Comparison of ENCODE assay signal across 8 cellular contexts in genomic region chr16:25031441-25032307, GRCh38. TPM values are rescaled to one million over a fixed set of nuclear protein-coding genes. Genes with fewer than 3 reads are reported as not detected.
A peak's percentile ranks its signal among the peaks of the same experiment; 100 is the strongest.
DNase-seq lines count a peak whose midpoint lies in the region; ATAC-seq, FAIRE-seq and TF ChIP-seq lines count a peak whose summit lies in the region.

No MANE protein-coding gene starts in this region.

- peak; percentile 100 for ATAC-seq in DND-41 (ENCODE audit: insufficient read depth, low read depth)
- peak; percentile 100 for ATAC-seq in naive thymus-derived CD4-positive, alpha-beta T cell
- ATAC-seq in stimulated activated memory B cell treated with anti-CD40 and anti-IgM and Interleukin-4, amounts not matched to agents 10 μg/mL and 1 μg/mL and 100 μg/mL, for 72 hours = peak; percentile 99

- H3K27me3 Mint-ChIP-seq in naive thymus-derived CD4-positive, alpha-beta T cell = no peaks in the 10 kb centered on the region
- no peaks in the 10 kb centered on the region for H3K27me3 Mint-ChIP-seq in stimulated activated memory B cell treated with anti-CD40 and anti-IgM and Interleukin-4, amounts not matched to agents 10 μg/mL and 1 μg/mL and 100 μg/mL, for 72 hours

- peak overlapping the region; percentile 84 to 99 (median 96) for H3K4me3 Mint-ChIP-seq in naive thymus-derived CD4-positive, alpha-beta T cell
- H3K4me3 Mint-ChIP-seq in stimulated activated memory B cell treated with anti-CD40 and anti-IgM and Interleukin-4, amounts not matched to agents 10 μg/mL and 1 μg/mL and 100 μg/mL, for 72 hours = peak overlapping the region; percentile 100

- H3K4me1 ChIP-seq in DND-41 (ENCODE audit: insufficient read depth, low read length) (peaks cover 18% of the 10 kb centered on the region), GM23248 (ENCODE audit: insufficient read depth) (peaks cover 7% of the 10 kb centered on the region; the same call in 1 of the 2 replicates), Karpas-422 (ENCODE audit: low read length) (peaks cover 25% of the 10 kb centered on the region)
- peaks cover 13 to 20% of the 10 kb centered on the region in 2 donors for H3K4me1 ChIP-seq in naive thymus-derived CD4-positive, alpha-beta T cell (ENCODE audit: control insufficient read depth in 2 of 2, insufficient read depth in 2 of 2, low read length in 2 of 2)

- peak overlapping the region; percentile 60 for H3K9ac ChIP-seq in DND-41 (ENCODE audit: low read depth, low read length)
- H3K9ac ChIP-seq in GM23248 = peak overlapping the region; percentile 71
- peak overlapping the region; percentile 77 for H3K9ac ChIP-seq in Karpas-422 (ENCODE audit: low read length)

- no peaks in the 10 kb centered on the region for H3K36me3 ChIP-seq in DND-41 (ENCODE audit: insufficient read depth, low read length)
- no peaks in the 10 kb centered on the region for H3K36me3 ChIP-seq in GM23248 (ENCODE audit: low read depth)
- H3K36me3 ChIP-seq in Karpas-422 (ENCODE audit: insufficient read depth, low read length) = no peaks in the 10 kb centered on the region
- no peaks in the 10 kb centered on the region for H3K36me3 ChIP-seq in naive thymus-derived CD4-positive, alpha-beta T cell (ENCODE audit: control insufficient read depth in 2 of 3, insufficient read depth in 3 of 3, low read length in 3 of 3)

- intact Hi-C loops in naive thymus-derived CD4-positive, alpha-beta T cell (cut with micrococcal nuclease) = loop anchor here (1.0 kb wide), 8 partner anchors 12 to 492 kb away; partner anchors contain the start of genes ARHGAP17 (in 2 of the 2), LCMT1 (in 2 of the 2) and RBBP6 (in 1 of the 2)

- TF ChIP-seq CTCF in DND-41 (IDR thresholded peaks at IDR 0.05; ENCODE audit: borderline replicate concordance, extremely low read depth, low read length, poor library complexity, severe bottlenecking) (peak; percentile 5), fibroblast of mammary gland (conservative IDR thresholded peaks at IDR 0.05; ENCODE audit: control insufficient read depth, insufficient read depth, low read depth, low read length) (no peak)

- POLR2A ChIA-PET in naive thymus-derived CD4-positive, alpha-beta T cell (lab: Charles Lee) = interaction anchor here (0.6 to 4.5 kb wide), 12 partner anchors 12 to 80 kb away, joined by 3 to 85 read pairs (median 4); partner anchors contain the start of genes ARHGAP17 and LCMT1

- H3K4me3 ChIP-seq in DND-41 (ENCODE audit: low read depth in 1 of 2, low read length in 2 of 2) = peak overlapping the region; percentile 50 to 88; a peak in 3 of 4 replicates
- peak overlapping the region; percentile 84 for H3K4me3 ChIP-seq in GM23248
- peak overlapping the region; percentile 90 for H3K4me3 ChIP-seq in Karpas-422 (ENCODE audit: low read length)
- H3K4me3 ChIP-seq in fibroblast of mammary gland (ENCODE audit: control insufficient read depth, low read depth, low read length) = peak overlapping the region; percentile 91
- peak overlapping the region; percentile 86 for H3K4me3 ChIP-seq in naive thymus-derived CD4-positive, alpha-beta T cell (ENCODE audit: low read length)

- FAIRE-seq in RCC 7860 (lab: Jason Lieb, UNC) = no peak

- H2AFZ ChIP-seq in DND-41 (ENCODE audit: low read depth, low read length) = peak overlapping the region; percentile 95
- H2AFZ ChIP-seq in GM23248 = peak overlapping the region; percentile 93
- H2AFZ ChIP-seq in Karpas-422 (ENCODE audit: low read length) = peak overlapping the region; percentile 100

- no peaks in the 10 kb centered on the region for H3K9me2 ChIP-seq in GM23248 (ENCODE audit: insufficient read depth)
- no peaks in the 10 kb centered on the region for H3K9me2 ChIP-seq in Karpas-422 (replicated peaks; ENCODE audit: insufficient read depth, low read length)

- in situ Hi-C loops in GM23248 (cut with MboI) = loop anchor here (10.0 kb wide), 1 partner anchor 57 kb away; no protein-coding TSS in a partner anchor

- peak overlapping the region; percentile 60 for H3K27ac ChIP-seq in DND-41 (ENCODE audit: low read length)
- H3K27ac ChIP-seq in GM23248 = no peak overlapping the region
- peak overlapping the region; percentile 45 for H3K27ac ChIP-seq in Karpas-422 (ENCODE audit: low read length)
- H3K27ac ChIP-seq in naive thymus-derived CD4-positive, alpha-beta T cell (ENCODE audit: low read depth, low read length) = peak overlapping the region; percentile 76

- H3K27me3 ChIP-seq in DND-41 (ENCODE audit: insufficient read depth, low read length, poor library complexity) = no peaks in the 10 kb centered on the region
- H3K27me3 ChIP-seq in GM23248 (replicated peaks; ENCODE audit: insufficient read depth) = no peaks in the 10 kb centered on the region
- no peaks in the 10 kb centered on the region for H3K27me3 ChIP-seq in Karpas-422 (ENCODE audit: low read length)
- no peaks in the 10 kb centered on the region for H3K27me3 ChIP-seq in naive thymus-derived CD4-positive, alpha-beta T cell (ENCODE audit: control insufficient read depth in 2 of 2, insufficient read depth in 2 of 2, low read length in 2 of 2)

- no peaks in the 10 kb centered on the region for H4K20me1 ChIP-seq in DND-41 (ENCODE audit: insufficient read depth, low read length)
- no peaks in the 10 kb centered on the region for H4K20me1 ChIP-seq in GM23248 (ENCODE audit: insufficient read depth)
- no peaks in the 10 kb centered on the region for H4K20me1 ChIP-seq in Karpas-422 (ENCODE audit: insufficient read depth, low read depth, low read length)

- H3K4me2 ChIP-seq in DND-41 (ENCODE audit: insufficient read depth, low read length) (peak overlapping the region; percentile 97), GM23248 (ENCODE audit: unreplicated experiment) (peak overlapping the region; percentile 85), Karpas-422 (ENCODE audit: low read depth, low read length, poor library complexity, severe bottlenecking) (peak overlapping the region; percentile 100)

- H3K9me3 Mint-ChIP-seq in naive thymus-derived CD4-positive, alpha-beta T cell = peaks cover 0 to 2% (median 0%) of the 10 kb centered on the region in 11 donors
- H3K9me3 Mint-ChIP-seq in stimulated activated memory B cell treated with anti-CD40 and anti-IgM and Interleukin-4, amounts not matched to agents 10 μg/mL and 1 μg/mL and 100 μg/mL, for 72 hours = no peaks in the 10 kb centered on the region

- peaks cover 24 to 59% (median 36%) of the 10 kb centered on the region in 7 donors for H3K4me1 Mint-ChIP-seq in naive thymus-derived CD4-positive, alpha-beta T cell
- peaks cover 50% of the 10 kb centered on the region for H3K4me1 Mint-ChIP-seq in stimulated activated memory B cell treated with anti-CD40 and anti-IgM and Interleukin-4, amounts not matched to agents 10 μg/mL and 1 μg/mL and 100 μg/mL, for 72 hours

- peak overlapping the region; percentile 81 to 98 (median 95) for H3K27ac Mint-ChIP-seq in naive thymus-derived CD4-positive, alpha-beta T cell
- peak overlapping the region; percentile 93 for H3K27ac Mint-ChIP-seq in stimulated activated memory B cell treated with anti-CD40 and anti-IgM and Interleukin-4, amounts not matched to agents 10 μg/mL and 1 μg/mL and 100 μg/mL, for 72 hours

- H3F3A ChIP-seq in GM23248 (ENCODE audit: insufficient read depth) = no peaks in the 10 kb centered on the region

- no peaks in the 10 kb centered on the region for H3K79me2 ChIP-seq in DND-41 (ENCODE audit: insufficient read depth, low read length)
- H3K79me2 ChIP-seq in GM23248 (ENCODE audit: insufficient read depth) = peaks cover 14% of the 10 kb centered on the region
- no peaks in the 10 kb centered on the region for H3K79me2 ChIP-seq in Karpas-422 (ENCODE audit: low read length)

- H3K9me3 ChIP-seq in DND-41 (ENCODE audit: insufficient read depth, low read length, severe bottlenecking) = no peaks in the 10 kb centered on the region
- no peaks in the 10 kb centered on the region for H3K9me3 ChIP-seq in GM23248 (ENCODE audit: low read depth)
- H3K9me3 ChIP-seq in Karpas-422 (ENCODE audit: low read length) = no peaks in the 10 kb centered on the region
- H3K9me3 ChIP-seq in naive thymus-derived CD4-positive, alpha-beta T cell (ENCODE audit: control insufficient read depth in 2 of 3, low read length in 3 of 3) = no peaks in the 10 kb centered on the region

- DNase-seq in DND-41 (peak; percentile 93), GM23248 (peak; percentile 98), Karpas-422 (peak; percentile 98), RCC 7860 (ENCODE audit: low spot score) (peak; percentile 93), fibroblast of mammary gland (ENCODE audit: low read depth) (peak; percentile 95)
- DNase-seq in activated T-helper 1 cell treated with anti-CD3 and anti-CD28 coated beads, Interleukin-2, amount 50 U/mL, for 16 hours (ENCODE audit: low read depth in 1 of 2, low spot score in 1 of 2) = peak; percentile 68 to 86
- peak; percentile 70 to 95 (median 93) for DNase-seq in naive thymus-derived CD4-positive, alpha-beta T cell

- H3K36me3 Mint-ChIP-seq in naive thymus-derived CD4-positive, alpha-beta T cell = peaks cover 0 to 2% (median 0%) of the 10 kb centered on the region in 5 donors
- no peaks in the 10 kb centered on the region for H3K36me3 Mint-ChIP-seq in stimulated activated memory B cell treated with anti-CD40 and anti-IgM and Interleukin-4, amounts not matched to agents 10 μg/mL and 1 μg/mL and 100 μg/mL, for 72 hours

- 1 to 2% methylated on average over 48 to 51 of the region's 51 CpGs for WGBS in GM23248 (ENCODE audit: low coverage in 1 of 2, low lambda C conversion rate in 2 of 2, missing lambda C conversion rate in 2 of 2), 2 experiments

- CTCF ChIA-PET in naive thymus-derived CD4-positive, alpha-beta T cell (lab: Charles Lee) = interaction anchor here (1.0 to 3.0 kb wide), 4 partner anchors 13 to 80 kb away, joined by 3 to 14 read pairs (median 4); partner anchors contain the start of gene LCMT1

RNA-seq across cellular contexts. Expression of gene ARHGAP17, which starts 16.5 kb away (rescaled TPM):
- 11.6 and 47.7 TPM in 2 replicates for total RNA-seq in GM23248 (2014; rRNA removed; shearing (Covaris generic))
- polyA plus RNA-seq in GM23248 (2016; fragmentation: Nextera tagmentation; extraction: Ambion mirVana) = 45.8 and 53.3 TPM in 2 replicates
- total RNA-seq in Karpas-422 (2014; rRNA removed; shearing (Covaris generic); ENCODE audit: low replicate concordance) = 34.2 and 35.2 TPM in 2 replicates
- 10 to 100 TPM; 58.8 to 92.7 (median 70.6) TPM for total RNA-seq in naive thymus-derived CD4-positive, alpha-beta T cell
- polyA plus RNA-seq in naive thymus-derived CD4-positive, alpha-beta T cell = 10 to 100 TPM; 26.3 to 45.6 TPM
